In the genomic region with DNA sequence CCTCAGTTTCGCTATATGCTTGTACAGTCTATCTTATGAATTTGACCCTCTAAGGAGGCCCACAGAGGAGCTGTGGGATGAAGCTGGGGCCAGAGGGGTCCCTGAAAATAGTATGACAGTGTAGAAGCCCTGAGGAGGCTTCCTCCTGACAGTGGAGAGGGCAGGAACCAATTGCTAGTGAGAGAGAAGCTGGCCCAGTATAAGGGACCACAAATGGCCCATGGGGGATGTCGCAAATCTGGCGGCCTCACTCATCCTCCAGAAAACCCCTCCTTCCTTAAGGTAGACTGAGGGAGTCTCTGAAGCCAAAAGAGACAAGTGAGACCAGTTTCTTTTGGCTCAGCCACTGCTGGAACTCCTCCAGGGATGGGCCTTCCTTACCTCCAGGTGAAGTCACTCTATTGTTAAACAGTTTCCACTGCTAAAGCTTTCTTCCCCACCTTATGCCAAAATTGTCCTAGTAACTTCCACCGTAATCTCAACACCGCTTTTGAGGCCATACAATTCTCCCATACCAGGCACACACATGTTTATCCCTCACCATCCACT, we compare ENCODE assay signal across 1 cellular context.
TF ChIP-seq lines count a peak whose summit lies in the region.

No MANE protein-coding gene starts in this region.

TF ChIP-seq in GM23338, 12 proteins besides CTCF, POLR2A, EP300 and RAD21 (continued from another document):
- TF ChIP-seq, protein P1, sequence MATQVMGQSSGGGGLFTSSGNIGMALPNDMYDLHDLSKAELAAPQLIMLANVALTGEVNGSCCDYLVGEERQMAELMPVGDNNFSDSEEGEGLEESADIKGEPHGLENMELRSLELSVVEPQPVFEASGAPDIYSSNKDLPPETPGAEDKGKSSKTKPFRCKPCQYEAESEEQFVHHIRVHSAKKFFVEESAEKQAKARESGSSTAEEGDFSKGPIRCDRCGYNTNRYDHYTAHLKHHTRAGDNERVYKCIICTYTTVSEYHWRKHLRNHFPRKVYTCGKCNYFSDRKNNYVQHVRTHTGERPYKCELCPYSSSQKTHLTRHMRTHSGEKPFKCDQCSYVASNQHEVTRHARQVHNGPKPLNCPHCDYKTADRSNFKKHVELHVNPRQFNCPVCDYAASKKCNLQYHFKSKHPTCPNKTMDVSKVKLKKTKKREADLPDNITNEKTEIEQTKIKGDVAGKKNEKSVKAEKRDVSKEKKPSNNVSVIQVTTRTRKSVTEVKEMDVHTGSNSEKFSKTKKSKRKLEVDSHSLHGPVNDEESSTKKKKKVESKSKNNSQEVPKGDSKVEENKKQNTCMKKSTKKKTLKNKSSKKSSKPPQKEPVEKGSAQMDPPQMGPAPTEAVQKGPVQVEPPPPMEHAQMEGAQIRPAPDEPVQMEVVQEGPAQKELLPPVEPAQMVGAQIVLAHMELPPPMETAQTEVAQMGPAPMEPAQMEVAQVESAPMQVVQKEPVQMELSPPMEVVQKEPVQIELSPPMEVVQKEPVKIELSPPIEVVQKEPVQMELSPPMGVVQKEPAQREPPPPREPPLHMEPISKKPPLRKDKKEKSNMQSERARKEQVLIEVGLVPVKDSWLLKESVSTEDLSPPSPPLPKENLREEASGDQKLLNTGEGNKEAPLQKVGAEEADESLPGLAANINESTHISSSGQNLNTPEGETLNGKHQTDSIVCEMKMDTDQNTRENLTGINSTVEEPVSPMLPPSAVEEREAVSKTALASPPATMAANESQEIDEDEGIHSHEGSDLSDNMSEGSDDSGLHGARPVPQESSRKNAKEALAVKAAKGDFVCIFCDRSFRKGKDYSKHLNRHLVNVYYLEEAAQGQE (IDR thresholded peaks at IDR 0.05; ENCODE audit: unreplicated experiment) = no peak
- TF ChIP-seq ZNF331 (CRISPR knock-in tag; IDR thresholded peaks at IDR 0.05; ENCODE audit: low read depth) (no peak), EZH2phosphoT487 (IDR thresholded peaks at IDR 0.05; ENCODE audit: unreplicated experiment) (no peak), CREB1 (CRISPR knock-in tag; IDR thresholded peaks at IDR 0.05; ENCODE audit: low read depth) (no peak), ZNF462 (CRISPR knock-in tag; IDR thresholded peaks at IDR 0.05) (no peak), ZNF114 (CRISPR knock-in tag; IDR thresholded peaks at IDR 0.05) (no peak), POLR2AphosphoS5 (IDR thresholded peaks at IDR 0.05; ENCODE audit: low read depth) (no peak), STAT1 (IDR thresholded peaks at IDR 0.05; ENCODE audit: unreplicated experiment) (no peak)
- TF ChIP-seq, protein P2, sequence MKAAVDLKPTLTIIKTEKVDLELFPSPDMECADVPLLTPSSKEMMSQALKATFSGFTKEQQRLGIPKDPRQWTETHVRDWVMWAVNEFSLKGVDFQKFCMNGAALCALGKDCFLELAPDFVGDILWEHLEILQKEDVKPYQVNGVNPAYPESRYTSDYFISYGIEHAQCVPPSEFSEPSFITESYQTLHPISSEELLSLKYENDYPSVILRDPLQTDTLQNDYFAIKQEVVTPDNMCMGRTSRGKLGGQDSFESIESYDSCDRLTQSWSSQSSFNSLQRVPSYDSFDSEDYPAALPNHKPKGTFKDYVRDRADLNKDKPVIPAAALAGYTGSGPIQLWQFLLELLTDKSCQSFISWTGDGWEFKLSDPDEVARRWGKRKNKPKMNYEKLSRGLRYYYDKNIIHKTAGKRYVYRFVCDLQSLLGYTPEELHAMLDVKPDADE (IDR thresholded peaks at IDR 0.05) = no peak
